In the genomic region with DNA sequence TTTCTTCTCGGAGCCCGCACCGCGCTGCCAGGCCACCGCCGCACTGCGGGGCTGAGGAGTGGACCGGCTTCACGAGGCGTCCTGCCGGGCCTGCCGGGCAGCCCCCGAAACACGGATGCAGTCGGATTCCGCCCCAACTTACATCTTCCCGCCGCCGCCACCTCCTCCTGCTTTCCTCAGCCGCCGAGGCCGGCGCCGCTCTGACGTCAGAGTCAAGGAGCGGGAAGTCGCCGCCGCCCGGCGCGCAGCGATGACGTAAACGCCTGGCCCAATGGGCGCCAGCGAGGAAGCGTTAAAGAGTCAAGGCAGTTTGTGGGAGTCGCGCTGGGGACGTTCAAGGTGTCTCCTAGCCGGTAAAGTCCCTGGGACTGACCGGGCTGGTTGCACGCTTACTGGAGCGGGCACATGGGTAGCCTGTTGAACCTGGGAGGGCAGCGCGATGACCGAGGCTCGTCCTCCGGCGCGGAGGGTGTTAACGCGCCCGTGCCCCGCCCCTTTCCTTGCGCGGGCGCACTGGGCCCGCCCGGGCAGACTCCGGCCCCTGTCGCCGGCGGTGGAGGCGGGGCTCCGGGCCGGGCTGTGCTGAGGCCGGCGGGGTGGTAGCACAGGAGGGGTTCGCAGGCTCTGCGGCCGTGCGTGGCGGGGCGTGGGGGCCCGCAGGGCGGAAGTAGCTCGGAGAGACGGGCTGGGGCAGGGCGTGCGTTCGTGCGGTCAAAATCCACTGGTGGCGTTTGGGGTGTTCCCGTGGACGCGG, we compare ENCODE assay signal across 1 cellular context.
A peak's percentile ranks its signal among the peaks of the same experiment; 100 is the strongest.
TF ChIP-seq lines count a peak whose summit lies in the region.

A gene with protein sequence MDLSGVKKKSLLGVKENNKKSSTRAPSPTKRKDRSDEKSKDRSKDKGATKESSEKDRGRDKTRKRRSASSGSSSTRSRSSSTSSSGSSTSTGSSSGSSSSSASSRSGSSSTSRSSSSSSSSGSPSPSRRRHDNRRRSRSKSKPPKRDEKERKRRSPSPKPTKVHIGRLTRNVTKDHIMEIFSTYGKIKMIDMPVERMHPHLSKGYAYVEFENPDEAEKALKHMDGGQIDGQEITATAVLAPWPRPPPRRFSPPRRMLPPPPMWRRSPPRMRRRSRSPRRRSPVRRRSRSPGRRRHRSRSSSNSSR (minus strand): TSS at position 214 of the 754 bp plus-strand sequence. CDS start 3,483 bp downstream, outside the sequence.

TF ChIP-seq in A549, 52 proteins besides CTCF, POLR2A, EP300 and RAD21 (continued from another document):
- TF ChIP-seq, protein P1, sequence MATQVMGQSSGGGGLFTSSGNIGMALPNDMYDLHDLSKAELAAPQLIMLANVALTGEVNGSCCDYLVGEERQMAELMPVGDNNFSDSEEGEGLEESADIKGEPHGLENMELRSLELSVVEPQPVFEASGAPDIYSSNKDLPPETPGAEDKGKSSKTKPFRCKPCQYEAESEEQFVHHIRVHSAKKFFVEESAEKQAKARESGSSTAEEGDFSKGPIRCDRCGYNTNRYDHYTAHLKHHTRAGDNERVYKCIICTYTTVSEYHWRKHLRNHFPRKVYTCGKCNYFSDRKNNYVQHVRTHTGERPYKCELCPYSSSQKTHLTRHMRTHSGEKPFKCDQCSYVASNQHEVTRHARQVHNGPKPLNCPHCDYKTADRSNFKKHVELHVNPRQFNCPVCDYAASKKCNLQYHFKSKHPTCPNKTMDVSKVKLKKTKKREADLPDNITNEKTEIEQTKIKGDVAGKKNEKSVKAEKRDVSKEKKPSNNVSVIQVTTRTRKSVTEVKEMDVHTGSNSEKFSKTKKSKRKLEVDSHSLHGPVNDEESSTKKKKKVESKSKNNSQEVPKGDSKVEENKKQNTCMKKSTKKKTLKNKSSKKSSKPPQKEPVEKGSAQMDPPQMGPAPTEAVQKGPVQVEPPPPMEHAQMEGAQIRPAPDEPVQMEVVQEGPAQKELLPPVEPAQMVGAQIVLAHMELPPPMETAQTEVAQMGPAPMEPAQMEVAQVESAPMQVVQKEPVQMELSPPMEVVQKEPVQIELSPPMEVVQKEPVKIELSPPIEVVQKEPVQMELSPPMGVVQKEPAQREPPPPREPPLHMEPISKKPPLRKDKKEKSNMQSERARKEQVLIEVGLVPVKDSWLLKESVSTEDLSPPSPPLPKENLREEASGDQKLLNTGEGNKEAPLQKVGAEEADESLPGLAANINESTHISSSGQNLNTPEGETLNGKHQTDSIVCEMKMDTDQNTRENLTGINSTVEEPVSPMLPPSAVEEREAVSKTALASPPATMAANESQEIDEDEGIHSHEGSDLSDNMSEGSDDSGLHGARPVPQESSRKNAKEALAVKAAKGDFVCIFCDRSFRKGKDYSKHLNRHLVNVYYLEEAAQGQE (IDR thresholded peaks at IDR 0.05), result peak; percentile 49
- TF ChIP-seq NR3C1 (IDR thresholded peaks at IDR 0.05), result no peak
- TF ChIP-seq ZC3H11A (IDR thresholded peaks at IDR 0.05), result no peak
- peak; percentile 91 to 99 for TF ChIP-seq JUN (IDR thresholded peaks at IDR 0.05)
- no peak for TF ChIP-seq EHMT2 (IDR thresholded peaks at IDR 0.05; ENCODE audit: low read depth)
- TF ChIP-seq, protein P2, sequence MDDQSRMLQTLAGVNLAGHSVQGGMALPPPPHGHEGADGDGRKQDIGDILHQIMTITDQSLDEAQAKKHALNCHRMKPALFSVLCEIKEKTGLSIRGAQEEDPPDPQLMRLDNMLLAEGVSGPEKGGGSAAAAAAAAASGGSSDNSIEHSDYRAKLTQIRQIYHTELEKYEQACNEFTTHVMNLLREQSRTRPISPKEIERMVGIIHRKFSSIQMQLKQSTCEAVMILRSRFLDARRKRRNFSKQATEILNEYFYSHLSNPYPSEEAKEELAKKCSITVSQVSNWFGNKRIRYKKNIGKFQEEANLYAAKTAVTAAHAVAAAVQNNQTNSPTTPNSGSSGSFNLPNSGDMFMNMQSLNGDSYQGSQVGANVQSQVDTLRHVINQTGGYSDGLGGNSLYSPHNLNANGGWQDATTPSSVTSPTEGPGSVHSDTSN (IDR thresholded peaks at IDR 0.05), result peak; percentile 45; the same call in 1 of the 2 replicates
- no peak for TF ChIP-seq HDAC2 (IDR thresholded peaks at IDR 0.05)
- TF ChIP-seq E2F6 (IDR thresholded peaks at IDR 0.05; ENCODE audit: borderline replicate concordance, low read depth), result peak; percentile 91
- TF ChIP-seq MAZ (IDR thresholded peaks at IDR 0.05; ENCODE audit: borderline replicate concordance, low read depth, low read length), result peak; percentile 61; the same call in 1 of the 2 replicates
- TF ChIP-seq HEYL (CRISPR knock-in tag; IDR thresholded peaks at IDR 0.05), result no peak
- TF ChIP-seq MAX (IDR thresholded peaks at IDR 0.05), result peak; percentile 99
- TF ChIP-seq HMGXB4 (CRISPR knock-in tag; IDR thresholded peaks at IDR 0.05; ENCODE audit: borderline replicate concordance), result no peak
- TF ChIP-seq FOSB (CRISPR knock-in tag; IDR thresholded peaks at IDR 0.05), result no peak
- TF ChIP-seq BHLHE40 (IDR thresholded peaks at IDR 0.05; ENCODE audit: low read depth, low read length), result no peak
- TF ChIP-seq RCOR1 (IDR thresholded peaks at IDR 0.05; ENCODE audit: low read depth, low read length), result no peak
- no peak for TF ChIP-seq NPAS2 (CRISPR knock-in tag; IDR thresholded peaks at IDR 0.05; ENCODE audit: borderline replicate concordance)
- TF ChIP-seq ZSCAN20 (CRISPR knock-in tag; IDR thresholded peaks at IDR 0.05), result no peak
- TF ChIP-seq FOSL2 (IDR thresholded peaks at IDR 0.05), result no peak
- TF ChIP-seq FOSL2 (CRISPR knock-in tag; IDR thresholded peaks at IDR 0.05), result peak; percentile 78
- no peak for TF ChIP-seq SREBF2 (IDR thresholded peaks at IDR 0.05)
- peak; percentile 24; the same call in 1 of the 2 replicates for TF ChIP-seq KDM5A (IDR thresholded peaks at IDR 0.05)
- TF ChIP-seq ZNF302 (CRISPR knock-in tag; IDR thresholded peaks at IDR 0.05), result no peak
- peak; percentile 98 for TF ChIP-seq MYC (IDR thresholded peaks at IDR 0.05; ENCODE audit: borderline replicate concordance, low read length)
- 0 out of 2 replicates have a peak, but pooled peaks have one; percentile 59 for TF ChIP-seq TFCP2L1 (CRISPR knock-in tag; IDR thresholded peaks at IDR 0.05)
- no peak for TF ChIP-seq FOXS1 (CRISPR knock-in tag; IDR thresholded peaks at IDR 0.05)
